In the genomic region with DNA sequence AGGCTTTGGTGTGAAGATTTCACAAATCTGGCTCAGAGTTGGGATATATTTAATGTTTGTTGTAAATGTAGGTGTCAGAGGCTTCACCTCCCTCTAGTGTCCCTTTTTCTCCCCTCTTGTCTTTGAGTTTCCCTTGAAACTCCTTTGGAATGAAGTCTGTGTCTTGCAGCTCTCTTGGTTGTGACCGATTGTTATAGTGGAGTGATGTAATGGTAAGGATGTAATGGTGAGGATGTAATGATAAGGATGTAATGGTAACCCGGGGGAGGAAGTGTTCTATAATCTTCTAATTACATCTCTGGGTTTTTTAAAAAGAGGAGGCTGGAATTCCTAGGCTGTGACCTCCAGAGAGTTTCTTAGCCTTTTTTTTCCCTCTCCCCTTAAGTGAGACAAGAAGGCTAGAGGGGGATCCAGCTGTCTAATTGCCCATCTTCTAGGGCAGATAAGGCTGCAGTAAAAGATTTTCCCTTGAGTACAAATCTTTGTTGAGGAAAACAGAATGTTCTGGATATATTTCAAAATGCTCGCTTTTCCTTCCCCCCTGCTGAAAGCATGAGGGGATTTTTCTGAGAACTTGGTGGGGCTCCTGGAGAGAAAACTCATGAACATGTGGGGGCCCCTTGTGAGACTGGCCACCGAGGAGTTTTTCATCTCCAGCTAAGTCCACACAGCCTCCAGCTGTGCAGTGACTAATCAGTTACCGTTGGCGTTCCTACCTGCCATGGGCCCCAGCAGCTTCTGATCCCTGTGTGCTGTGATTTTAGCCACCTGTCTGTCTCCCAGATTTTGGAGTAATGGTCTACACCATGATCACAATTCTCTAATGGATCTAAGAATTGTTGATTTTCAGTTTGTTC, we compare ENCODE assay signal across 11 cellular contexts.
"Had no signal": no experiment of that assay in that cellular context is flagged by ENCODE, and none has a peak within 500 bp of the region (broad histone marks: within the 10 kb centered on the region; RNA-seq: fewer than 3 reads in every experiment).

No MANE protein-coding gene starts in this region.

- H3K4me3 Mint-ChIP-seq: activated CD8-positive, alpha-beta T cell treated with anti-CD3 and anti-CD28 coated beads for 36 hours; mesothelial cell of epicardium; stimulated activated effector memory CD8-positive, alpha-beta T cell treated with anti-CD3 and anti-CD28 coated beads, Interleukin-12 subunit alpha, Interleukin-12 subunit beta, amount 100 ng/mL, for 72 hours had no signal

- H3K4me1 ChIP-seq: parathyroid adenoma, thyroid gland had no signal

- DNase-seq: activated CD4-positive, alpha-beta T cell treated with anti-CD3 and anti-CD28 coated beads for 4 hours; activated CD8-positive, alpha-beta memory T cell treated with anti-CD3 and anti-CD28 coated beads, Interleukin-2, amount 50 U/mL, for 4 hours; activated CD8-positive, alpha-beta T cell treated with anti-CD3 and anti-CD28 coated beads for 36 hours; kidney; retina; small intestine; T-helper 9 cell; thyroid gland had no signal

- H3K4me3 ChIP-seq: thyroid gland had no signal

- ATAC-seq: activated CD8-positive, alpha-beta T cell treated with anti-CD3 and anti-CD28 coated beads for 36 hours; stimulated activated effector memory CD8-positive, alpha-beta T cell treated with anti-CD3 and anti-CD28 coated beads, Interleukin-12 subunit alpha, Interleukin-12 subunit beta, amount 100 ng/mL, for 72 hours had no signal

- H3K9me3 Mint-ChIP-seq: activated CD8-positive, alpha-beta T cell treated with anti-CD3 and anti-CD28 coated beads for 36 hours; stimulated activated effector memory CD8-positive, alpha-beta T cell treated with anti-CD3 and anti-CD28 coated beads, Interleukin-12 subunit alpha, Interleukin-12 subunit beta, amount 100 ng/mL, for 72 hours had no signal

- H3K27ac ChIP-seq: parathyroid adenoma, thyroid gland had no signal

- H3K36me3 ChIP-seq: thyroid gland had no signal

- H3K36me3 Mint-ChIP-seq: mesothelial cell of epicardium; stimulated activated effector memory CD8-positive, alpha-beta T cell treated with anti-CD3 and anti-CD28 coated beads, Interleukin-12 subunit alpha, Interleukin-12 subunit beta, amount 100 ng/mL, for 72 hours had no signal

- H3K9me3 ChIP-seq: thyroid gland had no signal

- H3K27me3 ChIP-seq: thyroid gland had no signal

- H3K27ac Mint-ChIP-seq: activated CD8-positive, alpha-beta T cell treated with anti-CD3 and anti-CD28 coated beads for 36 hours; mesothelial cell of epicardium; stimulated activated effector memory CD8-positive, alpha-beta T cell treated with anti-CD3 and anti-CD28 coated beads, Interleukin-12 subunit alpha, Interleukin-12 subunit beta, amount 100 ng/mL, for 72 hours had no signal
